8 cellular contexts compared by ENCODE assay signal in the genomic region with DNA sequence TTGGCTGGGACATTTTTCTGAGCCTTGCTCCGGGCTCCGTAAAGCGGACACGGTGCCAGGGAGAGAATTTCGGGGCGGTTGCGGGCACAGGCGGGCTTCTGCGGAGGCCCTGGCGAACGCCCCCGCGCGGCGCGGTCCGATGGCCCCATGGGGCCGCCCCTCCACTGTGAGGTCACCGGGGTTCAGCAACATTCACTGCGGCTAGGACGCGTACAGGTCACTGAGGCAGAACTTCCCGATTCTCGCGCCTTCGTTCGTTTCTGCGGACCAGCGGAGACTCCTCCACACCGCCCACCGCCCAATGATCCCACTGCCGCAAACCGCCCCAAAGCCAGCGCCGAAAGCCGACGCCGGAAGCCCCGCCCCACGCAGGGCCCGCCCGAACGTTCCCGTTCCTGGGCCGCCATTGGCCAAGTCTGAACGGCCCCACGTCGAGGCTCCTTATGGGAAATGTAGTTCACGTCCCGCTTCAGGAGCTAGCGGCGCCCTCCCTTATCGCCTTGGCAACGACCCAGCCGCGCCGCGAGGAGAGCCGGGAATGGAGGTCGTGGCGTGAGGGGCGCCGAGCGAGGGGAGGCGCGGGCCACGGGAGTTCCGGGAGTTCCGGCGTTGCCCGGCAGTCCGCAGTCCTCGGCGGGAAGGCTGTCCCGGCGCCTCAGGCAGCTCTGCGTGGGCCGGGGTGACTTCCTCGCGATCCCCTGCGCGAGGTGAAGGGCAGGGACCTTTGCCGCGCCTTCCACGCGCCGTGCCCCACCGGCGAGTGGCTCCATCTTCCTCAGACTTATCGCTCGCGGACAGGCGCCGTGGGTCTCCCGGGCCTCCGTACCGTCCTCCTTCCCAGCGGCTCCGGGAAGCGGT. TPM values are rescaled to one million over a fixed set of nuclear protein-coding genes. Genes with fewer than 3 reads are reported as not detected.
DNase-seq lines count a peak whose midpoint lies in the region; ATAC-seq and TF ChIP-seq lines count a peak whose summit lies in the region.

A gene (plus strand): TSS at position 498 of the 858 bp plus-strand sequence. CDS start 499 bp downstream, outside the sequence.

- H3K4me3 Mint-ChIP-seq in activated T-cell treated with anti-CD3 and anti-CD28 coated beads, Interleukin-2, amount 50 U/mL, for 24 hours = peak within 1 kb of the TSS; percentile 83

- ATAC-seq in GM21717 (IDR thresholded peaks at IDR 0.05; ENCODE audit: unreplicated experiment) (peak; percentile 79), PC-3 (peak; percentile 94)

- H4K20me1 ChIP-seq in PC-3 (ENCODE audit: low read length) = no peaks in the 10 kb centered on the region

- no peaks in the 10 kb centered on the region for H3F3A ChIP-seq in PC-3 (ENCODE audit: low read length, unreplicated experiment)

- no peaks in the 10 kb centered on the region for H3K9me3 Mint-ChIP-seq in activated T-cell treated with anti-CD3 and anti-CD28 coated beads, Interleukin-2, amount 50 U/mL, for 24 hours

- TF ChIP-seq POLR2A in erythroblast (IDR thresholded peaks at IDR 0.05; ENCODE audit: low read length) = peak; percentile 93

- H3K9ac ChIP-seq in PC-3 (ENCODE audit: low read length) = peak within 1 kb of the TSS; percentile 82
- peak within 1 kb of the TSS; percentile 83 to 93 for H3K9ac ChIP-seq in mucosa of rectum (ENCODE audit: low read depth in 1 of 2, low read length in 2 of 2)

- no peaks in the 10 kb centered on the region for H3K9me3 ChIP-seq in PC-3 (ENCODE audit: low read length)
- H3K9me3 ChIP-seq in mucosa of rectum (ENCODE audit: control insufficient read depth in 2 of 2, low read length in 2 of 2) = no peaks in the 10 kb centered on the region

- peak; percentile 53; the same call in 1 of the 2 replicates for TF ChIP-seq CTCF in PC-3 (conservative IDR thresholded peaks at IDR 0.05; ENCODE audit: low read depth, low read length)

- H3K79me2 ChIP-seq in PC-3 (ENCODE audit: low read length) = peaks cover 36% of the 10 kb centered on the region

- H3K4me2 ChIP-seq in PC-3 (ENCODE audit: low read length) = peak within 1 kb of the TSS; percentile 97

- H3K36me3 ChIP-seq in PC-3 (ENCODE audit: low read depth, low read length) = no peaks in the 10 kb centered on the region
- H3K36me3 ChIP-seq in mucosa of rectum (ENCODE audit: control insufficient read depth in 2 of 2, insufficient read depth in 2 of 2, low read length in 2 of 2) = no peaks in the 10 kb centered on the region

- H2AFZ ChIP-seq in PC-3 (ENCODE audit: low read length) = peak within 1 kb of the TSS; percentile 96

- H3K4me3 ChIP-seq in Jurkat, Clone E6-1 (ENCODE audit: low read length) = peak within 1 kb of the TSS; percentile 92
- peak within 1 kb of the TSS; percentile 78 for H3K4me3 ChIP-seq in PC-3 (ENCODE audit: low read length)
- peak within 1 kb of the TSS; percentile 87 to 93 for H3K4me3 ChIP-seq in mucosa of rectum (ENCODE audit: low read length in 2 of 2)

- H3K4me1 Mint-ChIP-seq in activated T-cell treated with anti-CD3 and anti-CD28 coated beads, Interleukin-2, amount 50 U/mL, for 24 hours (ENCODE audit: low read depth) = peaks cover 43% of the 10 kb centered on the region

- CTCF ChIA-PET in PC-3 (lab: Charles Lee) = no interaction called here

- H3K27ac Mint-ChIP-seq in activated T-cell treated with anti-CD3 and anti-CD28 coated beads, Interleukin-2, amount 50 U/mL, for 24 hours = peak within 1 kb of the TSS; percentile 96

- DNase-seq in DMS53 treated with DMSO at 0.1 percent for 48 hours (lab: John Stamatoyannopoulos, UW; ENCODE audit: unreplicated experiment) (peak; percentile 80), PC-3 (peak; percentile 96), erythroblast (lab: John Stamatoyannopoulos, UW) (peak; percentile 97)
- DNase-seq in Jurkat, Clone E6-1 (ENCODE audit: low read depth, low spot score) = peak; percentile 94
- peak; percentile 95 for DNase-seq in activated T-cell treated with anti-CD3 and anti-CD28 coated beads, Interleukin-2, amount 50 U/mL, for 24 hours
- peak; percentile 84 to 93 for DNase-seq in stimulated activated CD8-positive, alpha-beta memory T cell treated with anti-CD3 and anti-CD28 coated beads, Interleukin-4, amount 100 ng/mL, for 4 hours (ENCODE audit: low read depth in 2 of 2, low spot score in 1 of 2)

- H3K9me2 ChIP-seq in PC-3 (replicated peaks; ENCODE audit: low read length) = no peaks in the 10 kb centered on the region

- H3K4me1 ChIP-seq in PC-3 (ENCODE audit: insufficient read depth, low read length) (peaks cover 17% of the 10 kb centered on the region), mucosa of rectum (ENCODE audit: control insufficient read depth in 2 of 2, insufficient read depth in 2 of 2, low read length in 2 of 2) (peaks cover 7 to 17% of the 10 kb centered on the region in 2 donors)

- no peaks in the 10 kb centered on the region for H3K27me3 ChIP-seq in PC-3 (ENCODE audit: low read length)
- no peaks in the 10 kb centered on the region for H3K27me3 ChIP-seq in mucosa of rectum (ENCODE audit: control insufficient read depth in 2 of 2, insufficient read depth in 2 of 2, low read length in 2 of 2)

- H3K27ac ChIP-seq in PC-3 (ENCODE audit: low read length) = 0 out of 2 replicates have a peak within 1 kb of the TSS, but pooled peaks have one; percentile 0
- H3K27ac ChIP-seq in mucosa of rectum (ENCODE audit: low read depth in 2 of 2, low read length in 2 of 2) = peak within 1 kb of the TSS; percentile 79 to 87

- POLR2A ChIA-PET in PC-3 (lab: Charles Lee; ENCODE audit: unreplicated experiment) = interaction anchor here (0.6 kb wide), 1 partner anchor 130 kb away, joined by 3 read pairs; no protein-coding TSS in a partner anchor

- H3K36me3 Mint-ChIP-seq in activated T-cell treated with anti-CD3 and anti-CD28 coated beads, Interleukin-2, amount 50 U/mL, for 24 hours (ENCODE audit: low read depth) = peaks cover 35% of the 10 kb centered on the region

- H3K27me3 Mint-ChIP-seq in activated T-cell treated with anti-CD3 and anti-CD28 coated beads, Interleukin-2, amount 50 U/mL, for 24 hours = no peaks in the 10 kb centered on the region

- intact Hi-C loops in PC-3 (cut with micrococcal nuclease) = loop anchor here (1.0 kb wide), 2 partner anchors 43 to 59 kb away; a partner anchor contains a TSS

- no TSS peak for BruUV-seq in PC-3 (replicated peaks; lab: Mats Ljungman, UMichigan)

RNA-seq across cellular contexts. Expression of the gene that starts here (rescaled TPM):
- polyA plus RNA-seq in Jurkat, Clone E6-1 (2012; ENCODE audit: insufficient read depth, insufficient read length) = 10.7 TPM
- 49.2 and 73.8 TPM in 2 replicates for total RNA-seq in PC-3 (2014; rRNA removed)

Comparison
In these comparisons a context has a peak if more than half of its experiments do, and no peak if none do; other contexts are left out.
1. Peak in every context shown above with its lines: DNase-seq, ATAC-seq, H3K4me3 ChIP-seq and H3K27ac ChIP-seq.